Comparison of ENCODE assay signal across 21 cellular contexts in genomic region chr9:22173959-22174358, GRCh38.
"Had no signal": no experiment of that assay in that cellular context is flagged by ENCODE, and none has a peak within 500 bp of the region (broad histone marks: within the 10 kb centered on the region; RNA-seq: fewer than 3 reads in every experiment).

No MANE protein-coding gene starts in this region.

- H3K36me3 ChIP-seq: esophagus muscularis mucosa, gastroesophageal sphincter, heart left ventricle, left lung, lower lobe of right lung had no signal

- H2AFZ ChIP-seq: hepatocyte had no signal

- H3K4me2 ChIP-seq: hepatocyte had no signal

- ATAC-seq: foreskin keratinocyte, gastroesophageal sphincter, heart left ventricle, left cardiac atrium, left lung, left ventricle myocardium superior, lower lobe of right lung had no signal

- FAIRE-seq: colon, endothelial cell of umbilical vein, frontal cortex had no signal

- H3K27ac ChIP-seq: coronary artery, dorsolateral prefrontal cortex, esophagus muscularis mucosa, foreskin keratinocyte, gastroesophageal sphincter, heart left ventricle, hepatocyte, left lung, lower lobe of right lung had no signal

- DNase-seq: dermis blood vessel endothelial cell; dorsolateral prefrontal cortex; effector CD4-positive, alpha-beta T cell; effector memory CD4-positive, alpha-beta T cell; foreskin keratinocyte; hypothalamus; immature natural killer cell; islet precursor cell; left cardiac atrium; left lung; left ventricle myocardium superior; lower lobe of right lung; mesenchymal stem cell had no signal

- H3K27me3 ChIP-seq: esophagus muscularis mucosa, foreskin keratinocyte, gastroesophageal sphincter, heart left ventricle, hepatocyte, left lung had no signal

- H3K79me2 ChIP-seq: hepatocyte had no signal

- H3K9me3 ChIP-seq: lower lobe of right lung had no signal

- H3K4me3 ChIP-seq: coronary artery, dorsolateral prefrontal cortex, esophagus muscularis mucosa, gastroesophageal sphincter, heart left ventricle, hepatocyte, left lung, lower lobe of right lung had no signal

- H3K4me1 ChIP-seq: esophagus muscularis mucosa, gastroesophageal sphincter had no signal
